ENCODE assay signal across 9 cellular contexts in genomic region chr1:150567341-150567716, GRCh38. TPM values are rescaled to one million over a fixed set of nuclear protein-coding genes. Genes with fewer than 3 reads are reported as not detected.
DNase-seq lines count a peak whose midpoint lies in the region; ATAC-seq, FAIRE-seq and TF ChIP-seq lines count a peak whose summit lies in the region.
"Had no signal": no experiment of that assay in that cellular context is flagged by ENCODE, and none has a peak within 500 bp of the region (broad histone marks: within the 10 kb centered on the region; RNA-seq: fewer than 3 reads in every experiment).

No MANE protein-coding gene starts in this region.

- dilution Hi-C loops in endothelial cell of umbilical vein (cut with MboI; ENCODE audit: extremely low pct_ligation_motif_present, low sequenced_read_pairs) = no loop called here

- POLR2A ChIA-PET in endothelial cell of umbilical vein (lab: Charles Lee) = interaction anchor here (1.0 to 3.7 kb wide), 3 partner anchors 9 to 12 kb away, joined by 3 to 37 read pairs (median 6); partner anchors contain the start of gene MCL1

- no peak overlapping the region for H3K4ac ChIP-seq in neuronal stem cell (ENCODE audit: low read length)

- H3K4me1 ChIP-seq in endothelial cell of umbilical vein (ENCODE audit: control insufficient read depth, extremely low read depth, insufficient read depth, low read length) (peaks cover 55% of the 10 kb centered on the region), neuronal stem cell (ENCODE audit: control insufficient read depth in 2 of 2, insufficient read depth in 1 of 2, low read depth in 1 of 2, low read length in 2 of 2) (peaks cover 37 to 52% of the 10 kb centered on the region in 2 donors)

- H3K27ac ChIP-seq in endothelial cell of umbilical vein (ENCODE audit: insufficient read depth, low read depth, low read length) = peak overlapping the region; percentile 84
- H3K27ac ChIP-seq in neuronal stem cell (replicated peaks; ENCODE audit: low read length) = peak overlapping the region; percentile 99

- peaks cover 12% of the 10 kb centered on the region for H3K79me2 ChIP-seq in endothelial cell of umbilical vein (ENCODE audit: control insufficient read depth, insufficient read depth, low read length)

- H2AFZ ChIP-seq in endothelial cell of umbilical vein (ENCODE audit: low read depth, low read length) (no peak overlapping the region), neuronal stem cell (ENCODE audit: low read length) (no peak overlapping the region)

- ATAC-seq in HG03135 (IDR thresholded peaks at IDR 0.05; ENCODE audit: unreplicated experiment) = peak; percentile 32
- no peak for ATAC-seq in left colon

- no peaks in the 10 kb centered on the region for H3K9me1 ChIP-seq in endothelial cell of umbilical vein (replicated peaks; ENCODE audit: control insufficient read depth, extremely low read depth, insufficient read depth, low read length)

- peak overlapping the region; percentile 13 for H3K18ac ChIP-seq in neuronal stem cell (ENCODE audit: low read length)

- no TSS peak for BruUV-seq in endothelial cell of umbilical vein (replicated peaks; lab: Mats Ljungman, UMichigan)

- TF ChIP-seq POLR2A in GM12891 (IDR thresholded peaks at IDR 0.05; ENCODE audit: low read depth, low read length) (peak; percentile 42), endothelial cell of umbilical vein (IDR thresholded peaks at IDR 0.05; ENCODE audit: low read depth, low read length) (peak; percentile 5)

- no peak overlapping the region for H4K91ac ChIP-seq in neuronal stem cell (ENCODE audit: low read depth, low read length, poor library complexity)

- peaks cover 9% of the 10 kb centered on the region for H3K79me1 ChIP-seq in neuronal stem cell (ENCODE audit: low read depth, low read length)

- no peak overlapping the region for H3K23ac ChIP-seq in neuronal stem cell (ENCODE audit: low read depth, low read length, poor library complexity)

- no peak overlapping the region for H3K4me3 ChIP-seq in endothelial cell of umbilical vein (replicated peaks in 1 of 3; ENCODE audit: insufficient read depth in 1 of 3, low read depth in 1 of 3, low read length in 3 of 3)
- peak overlapping the region in 1 of 2 donors; percentile 18 for H3K4me3 ChIP-seq in neuronal stem cell (ENCODE audit: low read length in 2 of 2)

- no peak for TF ChIP-seq CTCF in endothelial cell of umbilical vein (IDR thresholded peaks at IDR 0.05; ENCODE audit: extremely low read depth in 1 of 2, insufficient read depth in 1 of 2, low read depth in 1 of 2, low read length in 2 of 2)

- DNase-seq in GM12891 (ENCODE audit: insufficient read length, low spot score) (no peak), endothelial cell of umbilical vein (ENCODE audit: low read depth, low spot score) (no peak), neuronal stem cell (ENCODE audit: low spot score) (no peak), NCI-H69 (lab: John Stamatoyannopoulos, UW) (no peak), left colon (no peak), NCI-H2196 treated with DMSO at 0.1 percent for 48 hours (lab: John Stamatoyannopoulos, UW; ENCODE audit: unreplicated experiment) (no peak)
- peak; percentile 73 for DNase-seq in activated CD4-positive, alpha-beta T cell treated with anti-CD3 and anti-CD28 coated beads for 48 hours

- H3K9ac ChIP-seq in endothelial cell of umbilical vein (replicated peaks; ENCODE audit: extremely low read depth, insufficient read depth, low read length) (peak overlapping the region; percentile 79), neuronal stem cell (ENCODE audit: low read depth, low read length, poor library complexity) (peak overlapping the region; percentile 37)

- CTCF ChIA-PET in endothelial cell of umbilical vein (lab: Charles Lee) = interaction anchor here (1.1 to 13.9 kb wide), 6 partner anchors 8 to 439 kb away, joined by 3 to 288 read pairs (median 9); partner anchors contain the start of genes MCL1 and MINDY1

- no peak overlapping the region for H4K8ac ChIP-seq in neuronal stem cell (ENCODE audit: low read depth, low read length)

- H3K4me2 ChIP-seq in endothelial cell of umbilical vein (ENCODE audit: insufficient read depth, low read length) (peak overlapping the region; percentile 43), neuronal stem cell (ENCODE audit: insufficient read depth, low read length, poor library complexity, severe bottlenecking) (peak overlapping the region; percentile 66)

- H4K20me1 ChIP-seq in endothelial cell of umbilical vein (replicated peaks; ENCODE audit: control insufficient read depth, extremely low read depth, insufficient read depth, low read length) = no peaks in the 10 kb centered on the region

- H3K27me3 ChIP-seq in endothelial cell of umbilical vein (ENCODE audit: control insufficient read depth in 2 of 2, insufficient read depth in 2 of 2, low read length in 2 of 2) (no peaks in the 10 kb centered on the region), neuronal stem cell (ENCODE audit: control insufficient read depth in 3 of 3, insufficient read depth in 3 of 3, low read depth in 1 of 3, low read length in 3 of 3) (no peaks in the 10 kb centered on the region)

- no peaks in the 10 kb centered on the region for H3K9me3 ChIP-seq in endothelial cell of umbilical vein (replicated peaks; ENCODE audit: control insufficient read depth, insufficient read depth, low read length)
- H3K9me3 ChIP-seq in neuronal stem cell (replicated peaks in 1 of 2; ENCODE audit: control insufficient read depth in 2 of 2, insufficient read depth in 1 of 2, low read depth in 1 of 2, low read length in 2 of 2) = no peaks in the 10 kb centered on the region

- H2BK12ac ChIP-seq in neuronal stem cell (ENCODE audit: low read length) = no peak overlapping the region

- no peak overlapping the region for H2BK15ac ChIP-seq in neuronal stem cell (ENCODE audit: low read length)

- H3K36me3 ChIP-seq in endothelial cell of umbilical vein (ENCODE audit: control insufficient read depth in 2 of 2, extremely low read depth in 1 of 2, insufficient read depth in 2 of 2, low read length in 2 of 2) = peaks cover 0 to 3% of the 10 kb centered on the region in 2 experiments
- H3K36me3 ChIP-seq in neuronal stem cell (replicated peaks in 1 of 2; ENCODE audit: control insufficient read depth in 2 of 2, insufficient read depth in 2 of 2, low read length in 2 of 2) = peaks cover 2 to 21% of the 10 kb centered on the region in 2 donors

- peak; percentile 78 for FAIRE-seq in GM12891 (lab: Jason Lieb, UNC)
- no peak for FAIRE-seq in endothelial cell of umbilical vein (lab: Jason Lieb, UNC)

- intact Hi-C loops in endothelial cell of umbilical vein (cut with micrococcal nuclease) = no loop called here
- intact Hi-C loops in left colon (cut with DNase I, micrococcal nuclease) = no loop called here

- H2BK5ac ChIP-seq in neuronal stem cell (ENCODE audit: low read length) = no peak overlapping the region

- H2AK5ac ChIP-seq in neuronal stem cell (ENCODE audit: low read depth, low read length) = no peak overlapping the region

- H3K14ac ChIP-seq in neuronal stem cell (ENCODE audit: low read length) = no peak overlapping the region

- no CpG with 5 or more reads among the region's 3 CpGs for WGBS in neuronal stem cell (ENCODE audit: extremely low coverage in 2 of 2, insufficient read length in 2 of 2, insufficient replicate concordance in 1 of 2), 2 donors

- no peak overlapping the region for H2BK120ac ChIP-seq in neuronal stem cell (ENCODE audit: low read depth, low read length)

RNA-seq across cellular contexts. Expression of gene MCL1, which starts 12.1 kb away (rescaled TPM):
- 123 TPM for polyA plus RNA-seq in GM12891 (2012; ENCODE audit: low read depth, missing spikeins)
- total RNA-seq in endothelial cell of umbilical vein = 186 and 212 TPM in 2 replicates
- polyA plus RNA-seq in endothelial cell of umbilical vein = 63.9 and 87.3 TPM in 2 replicates
- 71.3 and 83.7 TPM in 2 replicates for polyA plus RNA-seq in endothelial cell of umbilical vein (2011; cell fraction: cytosol; rRNA removed)
- 334 and 381 TPM in 2 replicates for polyA plus RNA-seq in endothelial cell of umbilical vein (2011; cell fraction: nucleus; rRNA removed)
- 120 and 171 TPM in 2 replicates for polyA plus RNA-seq in endothelial cell of umbilical vein (2012)
- 129 and 158 TPM in 2 replicates for polyA minus RNA-seq in endothelial cell of umbilical vein
- polyA minus RNA-seq in endothelial cell of umbilical vein (2011; cell fraction: cytosol; rRNA and poly(A)+ RNA removed) = 105 TPM
- polyA minus RNA-seq in endothelial cell of umbilical vein (2011; cell fraction: nucleus; rRNA and poly(A)+ RNA removed) = 263 and 290 TPM in 2 replicates
- polyA plus RNA-seq in neuronal stem cell (2013, experiment 1 of 2) = 117 TPM
- polyA plus RNA-seq in neuronal stem cell (2013, experiment 2 of 2) = 117 TPM
- total RNA-seq in left colon = 100 to 1,000 TPM; 263 TPM

RNA-seq across cellular contexts. Expression of gene ADAMTSL4, which starts 18.1 kb away (rescaled TPM):
- 0.06 TPM for polyA plus RNA-seq in GM12891 (2012; ENCODE audit: low read depth, missing spikeins)
- 0.37 and 0.73 TPM in 2 replicates for total RNA-seq in endothelial cell of umbilical vein
- polyA plus RNA-seq in endothelial cell of umbilical vein = 0.96 and 1.0 TPM in 2 replicates
- 0.67 and 0.75 TPM in 2 replicates for polyA plus RNA-seq in endothelial cell of umbilical vein (2011; cell fraction: cytosol; rRNA removed)
- 0.63 and 0.74 TPM in 2 replicates for polyA plus RNA-seq in endothelial cell of umbilical vein (2011; cell fraction: nucleus; rRNA removed)
- 3.0 and 3.6 TPM in 2 replicates for polyA plus RNA-seq in endothelial cell of umbilical vein (2012)
- polyA minus RNA-seq in endothelial cell of umbilical vein = 2.5 and 4.0 TPM in 2 replicates
- 2.8 TPM for polyA minus RNA-seq in endothelial cell of umbilical vein (2011; cell fraction: cytosol; rRNA and poly(A)+ RNA removed)
- polyA minus RNA-seq in endothelial cell of umbilical vein (2011; cell fraction: nucleus; rRNA and poly(A)+ RNA removed) = 0.58 TPM in 1 of 2 replicates, not detected in the other
- 0.14 TPM for polyA plus RNA-seq in neuronal stem cell (2013, experiment 1 of 2)
- polyA plus RNA-seq in neuronal stem cell (2013, experiment 2 of 2) = 0.17 TPM
- 1 to 10 TPM; 6.9 to 9.5 TPM for total RNA-seq in left colon

RNA-seq across cellular contexts. Expression of gene FALEC, which starts 51.8 kb away (rescaled TPM):
- polyA plus RNA-seq in GM12891 (2012; ENCODE audit: low read depth, missing spikeins) = not detected
- total RNA-seq in endothelial cell of umbilical vein (not detected in 2 replicates), left colon (not detected)
- not detected in 2 replicates for polyA plus RNA-seq in endothelial cell of umbilical vein
- not detected in 2 replicates for polyA plus RNA-seq in endothelial cell of umbilical vein (2011; cell fraction: cytosol; rRNA removed)
- not detected in 2 replicates for polyA plus RNA-seq in endothelial cell of umbilical vein (2011; cell fraction: nucleus; rRNA removed)
- not detected in 2 replicates for polyA plus RNA-seq in endothelial cell of umbilical vein (2012)
- 0.42 TPM in 1 of 2 replicates, not detected in the other for polyA minus RNA-seq in endothelial cell of umbilical vein
- not detected for polyA minus RNA-seq in endothelial cell of umbilical vein (2011; cell fraction: cytosol; rRNA and poly(A)+ RNA removed)
- polyA minus RNA-seq in endothelial cell of umbilical vein (2011; cell fraction: nucleus; rRNA and poly(A)+ RNA removed) = not detected in 2 replicates
- 0.67 TPM for polyA plus RNA-seq in neuronal stem cell (2013, experiment 1 of 2)
- polyA plus RNA-seq in neuronal stem cell (2013, experiment 2 of 2) = 1.1 TPM
- total RNA-seq: LHCN-M2 had no signal

RNA-seq across cellular contexts. Expression of gene ECM1, which starts 59.4 kb away (rescaled TPM):
- 0.56 TPM for polyA plus RNA-seq in GM12891 (2012; ENCODE audit: low read depth, missing spikeins)
- total RNA-seq in endothelial cell of umbilical vein (7.2 and 7.3 TPM in 2 replicates), left colon (1 to 10 TPM; 6.3 to 9.1 TPM)
- 16.6 and 20.5 TPM in 2 replicates for polyA plus RNA-seq in endothelial cell of umbilical vein
- polyA plus RNA-seq in endothelial cell of umbilical vein (2011; cell fraction: cytosol; rRNA removed) = 8.3 and 10.8 TPM in 2 replicates
- polyA plus RNA-seq in endothelial cell of umbilical vein (2011; cell fraction: nucleus; rRNA removed) = 12.9 and 14.6 TPM in 2 replicates
- polyA plus RNA-seq in endothelial cell of umbilical vein (2012) = 8.8 and 12.4 TPM in 2 replicates
- 7.0 and 10.2 TPM in 2 replicates for polyA minus RNA-seq in endothelial cell of umbilical vein
- polyA minus RNA-seq in endothelial cell of umbilical vein (2011; cell fraction: cytosol; rRNA and poly(A)+ RNA removed) = 3.7 TPM
- polyA minus RNA-seq in endothelial cell of umbilical vein (2011; cell fraction: nucleus; rRNA and poly(A)+ RNA removed) = 2.5 and 2.9 TPM in 2 replicates
- polyA plus RNA-seq in neuronal stem cell (2013, experiment 1 of 2) = 0.91 TPM
- 0.91 TPM for polyA plus RNA-seq in neuronal stem cell (2013, experiment 2 of 2)
